ENCODE assay signal across 1 cellular context in the genomic region with DNA sequence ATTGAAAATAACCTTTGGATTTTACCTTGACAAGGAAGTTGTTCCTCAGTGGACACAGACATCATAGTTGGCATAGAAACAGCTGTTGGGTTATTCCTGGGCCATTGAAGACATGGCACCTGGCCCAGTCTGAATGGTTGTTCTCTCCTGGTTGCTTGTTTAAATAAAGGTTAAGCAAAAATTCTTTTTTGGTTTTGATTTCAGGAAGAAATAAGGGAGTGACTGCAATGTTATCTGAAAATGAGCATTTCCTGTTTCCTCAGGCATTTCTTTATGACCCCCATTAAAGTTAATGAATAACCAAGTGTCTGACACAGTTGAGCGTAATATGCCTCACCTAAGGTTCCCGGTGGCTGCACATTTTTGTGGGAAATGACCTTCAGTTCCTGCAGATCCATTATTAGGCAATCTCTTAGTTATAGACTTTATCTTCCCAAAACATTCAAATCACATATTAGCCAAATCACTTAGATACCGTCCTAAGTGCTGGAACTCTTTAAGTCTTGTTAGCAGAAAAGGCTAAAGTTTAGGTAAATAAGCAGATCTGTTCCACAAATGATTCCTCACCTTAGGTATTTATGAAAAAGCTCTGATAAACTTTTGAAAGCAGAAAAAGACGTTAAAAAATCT.
TF ChIP-seq lines count a peak whose summit lies in the region.

No MANE protein-coding gene starts in this region.

TF ChIP-seq in HepG2, 621 proteins besides CTCF, POLR2A, EP300 and RAD21 (continued from another document and continues in another):
- TF ChIP-seq, protein P1, sequence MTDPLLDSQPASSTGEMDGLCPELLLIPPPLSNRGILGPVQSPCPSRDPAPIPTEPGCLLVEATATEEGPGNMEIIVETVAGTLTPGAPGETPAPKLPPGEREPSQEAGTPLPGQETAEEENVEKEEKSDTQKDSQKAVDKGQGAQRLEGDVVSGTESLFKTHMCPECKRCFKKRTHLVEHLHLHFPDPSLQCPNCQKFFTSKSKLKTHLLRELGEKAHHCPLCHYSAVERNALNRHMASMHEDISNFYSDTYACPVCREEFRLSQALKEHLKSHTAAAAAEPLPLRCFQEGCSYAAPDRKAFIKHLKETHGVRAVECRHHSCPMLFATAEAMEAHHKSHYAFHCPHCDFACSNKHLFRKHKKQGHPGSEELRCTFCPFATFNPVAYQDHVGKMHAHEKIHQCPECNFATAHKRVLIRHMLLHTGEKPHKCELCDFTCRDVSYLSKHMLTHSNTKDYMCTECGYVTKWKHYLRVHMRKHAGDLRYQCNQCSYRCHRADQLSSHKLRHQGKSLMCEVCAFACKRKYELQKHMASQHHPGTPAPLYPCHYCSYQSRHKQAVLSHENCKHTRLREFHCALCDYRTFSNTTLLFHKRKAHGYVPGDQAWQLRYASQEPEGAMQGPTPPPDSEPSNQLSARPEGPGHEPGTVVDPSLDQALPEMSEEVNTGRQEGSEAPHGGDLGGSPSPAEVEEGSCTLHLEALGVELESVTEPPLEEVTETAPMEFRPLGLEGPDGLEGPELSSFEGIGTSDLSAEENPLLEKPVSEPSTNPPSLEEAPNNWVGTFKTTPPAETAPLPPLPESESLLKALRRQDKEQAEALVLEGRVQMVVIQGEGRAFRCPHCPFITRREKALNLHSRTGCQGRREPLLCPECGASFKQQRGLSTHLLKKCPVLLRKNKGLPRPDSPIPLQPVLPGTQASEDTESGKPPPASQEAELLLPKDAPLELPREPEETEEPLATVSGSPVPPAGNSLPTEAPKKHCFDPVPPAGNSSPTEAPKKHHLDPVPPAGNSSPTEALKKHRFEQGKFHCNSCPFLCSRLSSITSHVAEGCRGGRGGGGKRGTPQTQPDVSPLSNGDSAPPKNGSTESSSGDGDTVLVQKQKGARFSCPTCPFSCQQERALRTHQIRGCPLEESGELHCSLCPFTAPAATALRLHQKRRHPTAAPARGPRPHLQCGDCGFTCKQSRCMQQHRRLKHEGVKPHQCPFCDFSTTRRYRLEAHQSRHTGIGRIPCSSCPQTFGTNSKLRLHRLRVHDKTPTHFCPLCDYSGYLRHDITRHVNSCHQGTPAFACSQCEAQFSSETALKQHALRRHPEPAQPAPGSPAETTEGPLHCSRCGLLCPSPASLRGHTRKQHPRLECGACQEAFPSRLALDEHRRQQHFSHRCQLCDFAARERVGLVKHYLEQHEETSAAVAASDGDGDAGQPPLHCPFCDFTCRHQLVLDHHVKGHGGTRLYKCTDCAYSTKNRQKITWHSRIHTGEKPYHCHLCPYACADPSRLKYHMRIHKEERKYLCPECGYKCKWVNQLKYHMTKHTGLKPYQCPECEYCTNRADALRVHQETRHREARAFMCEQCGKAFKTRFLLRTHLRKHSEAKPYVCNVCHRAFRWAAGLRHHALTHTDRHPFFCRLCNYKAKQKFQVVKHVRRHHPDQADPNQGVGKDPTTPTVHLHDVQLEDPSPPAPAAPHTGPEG (CRISPR knock-in tag; IDR thresholded peaks at IDR 0.05), result no peak
- TF ChIP-seq DNMT3B (CRISPR knock-in tag; conservative IDR thresholded peaks at IDR 0.05), result peak; percentile 86; the same call in 1 of the 2 replicates
- no peak for TF ChIP-seq ZNF883 (CRISPR knock-in tag; IDR thresholded peaks at IDR 0.05; ENCODE audit: not compliant biosample characterization)
- TF ChIP-seq, protein P2, sequence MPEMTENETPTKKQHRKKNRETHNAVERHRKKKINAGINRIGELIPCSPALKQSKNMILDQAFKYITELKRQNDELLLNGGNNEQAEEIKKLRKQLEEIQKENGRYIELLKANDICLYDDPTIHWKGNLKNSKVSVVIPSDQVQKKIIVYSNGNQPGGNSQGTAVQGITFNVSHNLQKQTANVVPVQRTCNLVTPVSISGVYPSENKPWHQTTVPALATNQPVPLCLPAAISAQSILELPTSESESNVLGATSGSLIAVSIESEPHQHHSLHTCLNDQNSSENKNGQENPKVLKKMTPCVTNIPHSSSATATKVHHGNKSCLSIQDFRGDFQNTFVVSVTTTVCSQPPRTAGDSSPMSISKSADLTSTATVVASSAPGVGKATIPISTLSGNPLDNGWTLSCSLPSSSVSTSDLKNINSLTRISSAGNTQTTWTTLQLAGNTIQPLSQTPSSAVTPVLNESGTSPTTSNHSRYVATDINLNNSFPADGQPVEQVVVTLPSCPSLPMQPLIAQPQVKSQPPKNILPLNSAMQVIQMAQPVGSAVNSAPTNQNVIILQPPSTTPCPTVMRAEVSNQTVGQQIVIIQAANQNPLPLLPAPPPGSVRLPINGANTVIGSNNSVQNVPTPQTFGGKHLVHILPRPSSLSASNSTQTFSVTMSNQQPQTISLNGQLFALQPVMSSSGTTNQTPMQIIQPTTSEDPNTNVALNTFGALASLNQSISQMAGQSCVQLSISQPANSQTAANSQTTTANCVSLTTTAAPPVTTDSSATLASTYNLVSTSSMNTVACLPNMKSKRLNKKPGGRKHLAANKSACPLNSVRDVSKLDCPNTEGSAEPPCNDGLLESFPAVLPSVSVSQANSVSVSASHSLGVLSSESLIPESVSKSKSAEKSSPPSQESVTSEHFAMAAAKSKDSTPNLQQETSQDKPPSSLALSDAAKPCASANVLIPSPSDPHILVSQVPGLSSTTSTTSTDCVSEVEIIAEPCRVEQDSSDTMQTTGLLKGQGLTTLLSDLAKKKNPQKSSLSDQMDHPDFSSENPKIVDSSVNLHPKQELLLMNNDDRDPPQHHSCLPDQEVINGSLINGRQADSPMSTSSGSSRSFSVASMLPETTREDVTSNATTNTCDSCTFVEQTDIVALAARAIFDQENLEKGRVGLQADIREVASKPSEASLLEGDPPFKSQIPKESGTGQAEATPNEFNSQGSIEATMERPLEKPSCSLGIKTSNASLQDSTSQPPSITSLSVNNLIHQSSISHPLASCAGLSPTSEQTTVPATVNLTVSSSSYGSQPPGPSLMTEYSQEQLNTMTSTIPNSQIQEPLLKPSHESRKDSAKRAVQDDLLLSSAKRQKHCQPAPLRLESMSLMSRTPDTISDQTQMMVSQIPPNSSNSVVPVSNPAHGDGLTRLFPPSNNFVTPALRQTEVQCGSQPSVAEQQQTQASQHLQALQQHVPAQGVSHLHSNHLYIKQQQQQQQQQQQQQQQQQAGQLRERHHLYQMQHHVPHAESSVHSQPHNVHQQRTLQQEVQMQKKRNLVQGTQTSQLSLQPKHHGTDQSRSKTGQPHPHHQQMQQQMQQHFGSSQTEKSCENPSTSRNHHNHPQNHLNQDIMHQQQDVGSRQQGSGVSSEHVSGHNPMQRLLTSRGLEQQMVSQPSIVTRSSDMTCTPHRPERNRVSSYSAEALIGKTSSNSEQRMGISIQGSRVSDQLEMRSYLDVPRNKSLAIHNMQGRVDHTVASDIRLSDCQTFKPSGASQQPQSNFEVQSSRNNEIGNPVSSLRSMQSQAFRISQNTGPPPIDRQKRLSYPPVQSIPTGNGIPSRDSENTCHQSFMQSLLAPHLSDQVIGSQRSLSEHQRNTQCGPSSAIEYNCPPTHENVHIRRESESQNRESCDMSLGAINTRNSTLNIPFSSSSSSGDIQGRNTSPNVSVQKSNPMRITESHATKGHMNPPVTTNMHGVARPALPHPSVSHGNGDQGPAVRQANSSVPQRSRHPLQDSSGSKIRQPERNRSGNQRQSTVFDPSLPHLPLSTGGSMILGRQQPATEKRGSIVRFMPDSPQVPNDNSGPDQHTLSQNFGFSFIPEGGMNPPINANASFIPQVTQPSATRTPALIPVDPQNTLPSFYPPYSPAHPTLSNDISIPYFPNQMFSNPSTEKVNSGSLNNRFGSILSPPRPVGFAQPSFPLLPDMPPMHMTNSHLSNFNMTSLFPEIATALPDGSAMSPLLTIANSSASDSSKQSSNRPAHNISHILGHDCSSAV (CRISPR knock-in tag; IDR thresholded peaks at IDR 0.05; ENCODE audit: borderline replicate concordance), result no peak
- peak; percentile 80 for TF ChIP-seq BCL6 (CRISPR knock-in tag; IDR thresholded peaks at IDR 0.05)
- no peak; the same call in none of the 2 replicates for TF ChIP-seq HMG20B (CRISPR knock-in tag; conservative IDR thresholded peaks at IDR 0.05)
- TF ChIP-seq ZNF354B (CRISPR knock-in tag; IDR thresholded peaks at IDR 0.05), result no peak; the same call in 1 of the 2 replicates
- peak; percentile 41; the same call in 1 of the 2 replicates for TF ChIP-seq GATAD1 (CRISPR knock-in tag; IDR thresholded peaks at IDR 0.05)
- no peak for TF ChIP-seq DNMT1 (CRISPR knock-in tag; IDR thresholded peaks at IDR 0.05)
- TF ChIP-seq, protein P3, sequence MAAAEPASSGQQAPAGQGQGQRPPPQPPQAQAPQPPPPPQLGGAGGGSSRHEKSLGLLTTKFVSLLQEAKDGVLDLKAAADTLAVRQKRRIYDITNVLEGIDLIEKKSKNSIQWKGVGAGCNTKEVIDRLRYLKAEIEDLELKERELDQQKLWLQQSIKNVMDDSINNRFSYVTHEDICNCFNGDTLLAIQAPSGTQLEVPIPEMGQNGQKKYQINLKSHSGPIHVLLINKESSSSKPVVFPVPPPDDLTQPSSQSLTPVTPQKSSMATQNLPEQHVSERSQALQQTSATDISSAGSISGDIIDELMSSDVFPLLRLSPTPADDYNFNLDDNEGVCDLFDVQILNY (CRISPR knock-in tag; conservative IDR thresholded peaks at IDR 0.05), result no peak
- TF ChIP-seq THAP7 (CRISPR knock-in tag; IDR thresholded peaks at IDR 0.05), result no peak
- TF ChIP-seq SRY (CRISPR knock-in tag; IDR thresholded peaks at IDR 0.05), result no peak; the same call in 1 of the 2 replicates
- no peak for TF ChIP-seq JUNB (CRISPR knock-in tag; IDR thresholded peaks at IDR 0.05; ENCODE audit: borderline replicate concordance)
- no peak for TF ChIP-seq ZNF329 (CRISPR knock-in tag; IDR thresholded peaks at IDR 0.05; ENCODE audit: low read depth)
- no peak for TF ChIP-seq TCF12 (IDR thresholded peaks at IDR 0.05)
- TF ChIP-seq TCF12 (CRISPR knock-in tag; IDR thresholded peaks at IDR 0.05), result peak; percentile 61; the same call in 1 of the 2 replicates
- TF ChIP-seq BRF2 (CRISPR knock-in tag; IDR thresholded peaks at IDR 0.05), result no peak
- no peak for TF ChIP-seq ZC3H13 (CRISPR knock-in tag; IDR thresholded peaks at IDR 0.05)
- no peak for TF ChIP-seq MLLT10 (CRISPR knock-in tag; IDR thresholded peaks at IDR 0.05)
- TF ChIP-seq ZNF362 (CRISPR knock-in tag; IDR thresholded peaks at IDR 0.05; ENCODE audit: borderline replicate concordance), result peak; percentile 48
- no peak for TF ChIP-seq ZFP82 (CRISPR knock-in tag; IDR thresholded peaks at IDR 0.05; ENCODE audit: borderline replicate concordance)
- peak; percentile 89; the same call in 1 of the 2 replicates for TF ChIP-seq FOXJ3 (CRISPR knock-in tag; IDR thresholded peaks at IDR 0.05; ENCODE audit: borderline replicate concordance)
- TF ChIP-seq, protein P4, sequence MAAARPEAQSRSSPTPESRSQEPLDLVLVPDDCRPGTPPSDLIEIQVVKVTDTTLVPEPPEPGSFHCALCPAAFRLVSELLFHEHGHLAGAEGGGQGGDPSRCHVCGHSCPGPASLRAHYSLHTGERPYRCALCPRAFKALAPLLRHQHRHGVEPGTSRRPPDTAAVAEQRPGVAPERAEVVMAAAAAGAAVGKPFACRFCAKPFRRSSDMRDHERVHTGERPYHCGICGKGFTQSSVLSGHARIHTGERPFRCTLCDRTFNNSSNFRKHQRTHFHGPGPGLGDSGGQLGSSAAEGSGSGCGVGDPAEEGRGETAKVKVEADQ (CRISPR knock-in tag; IDR thresholded peaks at IDR 0.05; ENCODE audit: borderline replicate concordance), result peak; percentile 37
- peak; percentile 49 for TF ChIP-seq STAG1 (CRISPR knock-in tag; IDR thresholded peaks at IDR 0.05)
- TF ChIP-seq, protein P5, sequence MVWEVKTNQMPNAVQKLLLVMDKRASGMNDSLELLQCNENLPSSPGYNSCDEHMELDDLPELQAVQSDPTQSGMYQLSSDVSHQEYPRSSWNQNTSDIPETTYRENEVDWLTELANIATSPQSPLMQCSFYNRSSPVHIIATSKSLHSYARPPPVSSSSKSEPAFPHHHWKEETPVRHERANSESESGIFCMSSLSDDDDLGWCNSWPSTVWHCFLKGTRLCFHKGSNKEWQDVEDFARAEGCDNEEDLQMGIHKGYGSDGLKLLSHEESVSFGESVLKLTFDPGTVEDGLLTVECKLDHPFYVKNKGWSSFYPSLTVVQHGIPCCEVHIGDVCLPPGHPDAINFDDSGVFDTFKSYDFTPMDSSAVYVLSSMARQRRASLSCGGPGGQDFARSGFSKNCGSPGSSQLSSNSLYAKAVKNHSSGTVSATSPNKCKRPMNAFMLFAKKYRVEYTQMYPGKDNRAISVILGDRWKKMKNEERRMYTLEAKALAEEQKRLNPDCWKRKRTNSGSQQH (CRISPR knock-in tag; IDR thresholded peaks at IDR 0.05; ENCODE audit: low read depth), result no peak
- TF ChIP-seq ZNF160 (CRISPR knock-in tag; IDR thresholded peaks at IDR 0.05), result no peak
- TF ChIP-seq ELF4 (CRISPR knock-in tag; IDR thresholded peaks at IDR 0.05; ENCODE audit: borderline replicate concordance), result 0 out of 2 replicates have a peak, but pooled peaks have one; percentile 72
- peak; percentile 77 for TF ChIP-seq JARID2 (CRISPR knock-in tag; IDR thresholded peaks at IDR 0.05; ENCODE audit: insufficient replicate concordance)
- TF ChIP-seq HCFC1 (IDR thresholded peaks at IDR 0.05; ENCODE audit: low read depth, low read length), result no peak
- TF ChIP-seq TGIF2 (CRISPR knock-in tag; IDR thresholded peaks at IDR 0.05), result 0 out of 2 replicates have a peak, but pooled peaks have one; percentile 24
- TF ChIP-seq NR2F6 (IDR thresholded peaks at IDR 0.05), result peak; percentile 93
- peak; percentile 92 for TF ChIP-seq NR2F6 (CRISPR knock-in tag; IDR thresholded peaks at IDR 0.05)
- no peak for TF ChIP-seq TP53 (CRISPR knock-in tag; conservative IDR thresholded peaks at IDR 0.05)
- TF ChIP-seq KLF12 (CRISPR knock-in tag; IDR thresholded peaks at IDR 0.05; ENCODE audit: borderline replicate concordance), result peak; percentile 21; the same call in 1 of the 2 replicates
